ENCODE assay signal across 32 cellular contexts in the genomic region with DNA sequence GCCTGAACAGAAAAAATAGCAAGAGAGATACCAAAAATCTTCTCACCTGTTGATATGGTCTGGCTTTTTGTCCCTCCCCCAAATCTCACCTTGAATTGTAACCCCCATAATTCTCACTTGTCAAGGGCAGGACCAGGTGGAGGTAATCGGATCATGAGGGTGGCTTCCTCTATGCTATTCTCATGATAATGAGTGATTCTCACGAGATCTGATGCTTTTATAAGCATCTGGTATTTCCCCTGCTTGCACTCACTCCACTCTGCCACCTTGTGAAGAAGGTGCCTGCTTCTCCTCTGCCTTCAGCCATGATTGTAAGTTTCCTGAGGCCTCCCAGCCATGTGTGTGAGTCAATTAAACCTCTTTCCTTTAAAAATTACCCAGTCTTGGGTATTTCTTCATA.
"Had no signal": no experiment of that assay in that cellular context is flagged by ENCODE, and none has a peak within 500 bp of the region (broad histone marks: within the 10 kb centered on the region; RNA-seq: fewer than 3 reads in every experiment).

No MANE protein-coding gene starts in this region.

- H3K27ac ChIP-seq: neutrophil, ovary, parathyroid adenoma, psoas muscle, right lobe of liver, sigmoid colon, suprapubic skin, testis, tibial artery, transverse colon, upper lobe of right lung, uterus had no signal

- H3K4me1 Mint-ChIP-seq: naive thymus-derived CD8-positive, alpha-beta T cell; nephron progenitor cell; neural crest cell; stimulated activated memory B cell treated with anti-CD40 and anti-IgM and Interleukin-4, amounts not matched to agents 10 μg/mL and 1 μg/mL and 100 μg/mL, for 72 hours; stimulated activated naive CD8-positive, alpha-beta T cell treated with anti-CD3 and anti-CD28 coated beads, Interleukin-15, amount 100 ng/mL, for 72 hours had no signal

- H3K79me2 ChIP-seq: parathyroid adenoma had no signal

- H3K4me1 ChIP-seq: parathyroid adenoma, psoas muscle, right lobe of liver, sigmoid colon, suprapubic skin, testis, tibial artery, transverse colon, upper lobe of right lung, uterus had no signal

- FAIRE-seq: small intestine had no signal

- H3K36me3 Mint-ChIP-seq: naive thymus-derived CD8-positive, alpha-beta T cell; natural killer cell treated with Interleukin-12 subunit alpha and Interleukin-12 subunit beta and Interleukin-15 and Interleukin-18, amount 100 ng/mL, for 72 hours; stimulated activated memory B cell treated with anti-CD40 and anti-IgM and Interleukin-4, amounts not matched to agents 10 μg/mL and 1 μg/mL and 100 μg/mL, for 72 hours; type B pancreatic cell had no signal

- H3K27me3 Mint-ChIP-seq: naive thymus-derived CD8-positive, alpha-beta T cell; natural killer cell treated with Interleukin-12 subunit alpha and Interleukin-12 subunit beta and Interleukin-15 and Interleukin-18, amount 100 ng/mL, for 72 hours; progenitor cell of endocrine pancreas; stimulated activated memory B cell treated with anti-CD40 and anti-IgM and Interleukin-4, amounts not matched to agents 10 μg/mL and 1 μg/mL and 100 μg/mL, for 72 hours; stimulated activated naive CD8-positive, alpha-beta T cell treated with anti-CD3 and anti-CD28 coated beads, Interleukin-15, amount 100 ng/mL, for 72 hours; type B pancreatic cell had no signal

- H3K9me3 Mint-ChIP-seq: nephron progenitor cell, type B pancreatic cell had no signal

- H3K4me3 Mint-ChIP-seq: naive thymus-derived CD8-positive, alpha-beta T cell; natural killer cell treated with Interleukin-12 subunit alpha and Interleukin-12 subunit beta and Interleukin-15 and Interleukin-18, amount 100 ng/mL, for 72 hours; nephron progenitor cell; neural crest cell; stimulated activated memory B cell treated with anti-CD40 and anti-IgM and Interleukin-4, amounts not matched to agents 10 μg/mL and 1 μg/mL and 100 μg/mL, for 72 hours; stimulated activated naive CD8-positive, alpha-beta T cell treated with anti-CD3 and anti-CD28 coated beads, Interleukin-15, amount 100 ng/mL, for 72 hours; type B pancreatic cell had no signal

- DNase-seq: naive thymus-derived CD8-positive, alpha-beta T cell; nephron progenitor cell; nucleus accumbens; ovary; posterior cingulate gyrus; psoas muscle; right cardiac atrium; right lobe of liver; sigmoid colon; small intestine; stimulated activated CD4-positive, alpha-beta T cell treated with anti-CD3 and anti-CD28 coated beads, Interleukin-12 subunit alpha, Interleukin-12 subunit beta, amount 100 ng/mL, for 4 hours; stimulated activated CD4-positive, alpha-beta T cell treated with anti-CD3 and anti-CD28 coated beads, Interleukin-1b, Interleukin-23, amount 100 ng/mL, for 48 hours; stimulated activated CD4-positive, alpha-beta T cell treated with anti-CD3 and anti-CD28 coated beads, Interleukin-4, amount 100 ng/mL, for 1 hour; stimulated activated CD4-positive, alpha-beta T cell treated with anti-CD3 and anti-CD28 coated beads, Interleukin-4, amount 100 ng/mL, for 4 hours; stimulated activated CD8-positive, alpha-beta memory T cell treated with anti-CD3 and anti-CD28 coated beads, Interleukin-4, amount 100 ng/mL, for 48 hours; stimulated activated naive CD4-positive, alpha-beta T cell; stimulated activated naive CD8-positive, alpha-beta T cell treated with anti-CD3 and anti-CD28 coated beads, Interleukin-15, amount 100 ng/mL, for 72 hours; stimulated activated naive CD8-positive, alpha-beta T cell treated with anti-CD3 and anti-CD28 coated beads, Interleukin-15, Interleukin-2, amounts not matched to agents 100 U/mL and 50 U/mL, for 24 hours; substantia nigra; testis; tibial artery; transverse colon; upper lobe of right lung; uterus had no signal

- ATAC-seq: naive thymus-derived CD8-positive, alpha-beta T cell; natural killer cell treated with Interleukin-12 subunit alpha and Interleukin-12 subunit beta and Interleukin-15 and Interleukin-18, amount 100 ng/mL, for 72 hours; psoas muscle; right cardiac atrium; right lobe of liver; stimulated activated memory B cell treated with anti-CD40 and anti-IgM and Interleukin-4, amounts not matched to agents 10 μg/mL and 1 μg/mL and 100 μg/mL, for 72 hours; stimulated activated naive CD8-positive, alpha-beta T cell treated with anti-CD3 and anti-CD28 coated beads, Interleukin-15, amount 100 ng/mL, for 72 hours; stimulated activated naive CD8-positive, alpha-beta T cell treated with anti-CD3 and anti-CD28 coated beads, Interleukin-15, Interleukin-2, amounts not matched to agents 100 U/mL and 50 U/mL, for 24 hours; upper lobe of right lung had no signal

- H3K9ac ChIP-seq: parathyroid adenoma had no signal

- H3K9me3 ChIP-seq: neutrophil, ovary, right lobe of liver, sigmoid colon, suprapubic skin, testis, tibial artery, transverse colon, upper lobe of right lung, uterus had no signal

- H3K36me3 ChIP-seq: neutrophil, ovary, right lobe of liver, sigmoid colon, suprapubic skin, tibial artery, transverse colon, upper lobe of right lung, uterus had no signal

- H3K27me3 ChIP-seq: neutrophil, ovary, right lobe of liver, sigmoid colon, suprapubic skin, testis, tibial artery, transverse colon, upper lobe of right lung, uterus had no signal

- H3K4me3 ChIP-seq: ovary, psoas muscle, right lobe of liver, sigmoid colon, suprapubic skin, testis, tibial artery, transverse colon, upper lobe of right lung, uterus had no signal

- H3K27ac Mint-ChIP-seq: naive thymus-derived CD8-positive, alpha-beta T cell; natural killer cell treated with Interleukin-12 subunit alpha and Interleukin-12 subunit beta and Interleukin-15 and Interleukin-18, amount 100 ng/mL, for 72 hours; nephron progenitor cell; progenitor cell of endocrine pancreas; stimulated activated memory B cell treated with anti-CD40 and anti-IgM and Interleukin-4, amounts not matched to agents 10 μg/mL and 1 μg/mL and 100 μg/mL, for 72 hours; stimulated activated naive CD8-positive, alpha-beta T cell treated with anti-CD3 and anti-CD28 coated beads, Interleukin-15, amount 100 ng/mL, for 72 hours; type B pancreatic cell had no signal

- H2AFZ ChIP-seq: parathyroid adenoma had no signal
